Comparison of ENCODE assay signal across 1 cellular context in genomic region chr6:12103158-12103557, GRCh38.
A peak's percentile ranks its signal among the peaks of the same experiment; 100 is the strongest.
TF ChIP-seq lines count a peak whose summit lies in the region.

No MANE protein-coding gene starts in this region.

TF ChIP-seq in K562, 482 proteins besides CTCF, POLR2A, EP300 and RAD21 (continued from another document and continues in another):
- TF ChIP-seq ZNF717 (CRISPR knock-in tag; IDR thresholded peaks at IDR 0.05) = no peak
- TF ChIP-seq THAP7 (CRISPR knock-in tag; IDR thresholded peaks at IDR 0.05) = no peak
- peak; percentile 66 for TF ChIP-seq TEAD4 (IDR thresholded peaks at IDR 0.05; ENCODE audit: low read length)
- TF ChIP-seq TEAD4 (CRISPR knock-in tag; IDR thresholded peaks at IDR 0.05; ENCODE audit: borderline replicate concordance) = no peak
- no peak for TF ChIP-seq ZNF695 (CRISPR knock-in tag; IDR thresholded peaks at IDR 0.05)
- TF ChIP-seq SRSF9 (IDR thresholded peaks at IDR 0.05; ENCODE audit: borderline replicate concordance, low read depth, low read length) = no peak
- TF ChIP-seq CBX2 (IDR thresholded peaks at IDR 0.05; ENCODE audit: insufficient read depth, low read length, poor library complexity, severe bottlenecking) = no peak
- TF ChIP-seq ETV1 (tag; conservative IDR thresholded peaks at IDR 0.05; ENCODE audit: low read depth) = 0 out of 2 replicates have a peak, but pooled peaks have one; percentile 21
- no peak for TF ChIP-seq NFATC3 (IDR thresholded peaks at IDR 0.05)
- 0 out of 4 replicates have a peak, but pooled peaks of 1 of the 2 experiments have one; percentile 29 for TF ChIP-seq ZNF639 (CRISPR knock-in tag; conservative IDR thresholded peaks at IDR 0.05 in 1 of 2, IDR thresholded peaks at IDR 0.05 in 1 of 2)
- 0 out of 2 replicates have a peak, but pooled peaks have one; percentile 40 for TF ChIP-seq CHAMP1 (IDR thresholded peaks at IDR 0.05)
- no peak for TF ChIP-seq MGA (IDR thresholded peaks at IDR 0.05)
- TF ChIP-seq PYGO2 (tag; IDR thresholded peaks at IDR 0.05) = no peak
- peak; percentile 35; the same call in 1 of the 2 replicates for TF ChIP-seq GABPA (tag; conservative IDR thresholded peaks at IDR 0.05; ENCODE audit: low read depth)
- no peak for TF ChIP-seq STAT6 (CRISPR knock-in tag; IDR thresholded peaks at IDR 0.05)
- peak; percentile 67 for TF ChIP-seq CBFA2T3 (IDR thresholded peaks at IDR 0.05)
- no peak for TF ChIP-seq ZFPM2 (CRISPR knock-in tag; IDR thresholded peaks at IDR 0.05)
- TF ChIP-seq PTRF (tag; IDR thresholded peaks at IDR 0.05) = no peak
- 0 out of 2 replicates have a peak, but pooled peaks have one; percentile 25 for TF ChIP-seq ZNF592 (IDR thresholded peaks at IDR 0.05)
- TF ChIP-seq SOX6 (IDR thresholded peaks at IDR 0.05) = peak; percentile 69
- no peak for TF ChIP-seq STAT5B (CRISPR knock-in tag; IDR thresholded peaks at IDR 0.05)
- TF ChIP-seq NFIC (IDR thresholded peaks at IDR 0.05) = peak; percentile 93
- TF ChIP-seq DPF2 (IDR thresholded peaks at IDR 0.05) = peak; percentile 67
- TF ChIP-seq CEBPZ (IDR thresholded peaks at IDR 0.05; ENCODE audit: borderline replicate concordance, low read depth, low read length) = no peak
- TF ChIP-seq ASH1L (IDR thresholded peaks at IDR 0.05; ENCODE audit: borderline replicate concordance, low read depth, partially characterized antibody) = no peak
- TF ChIP-seq NFIX (CRISPR knock-in tag; IDR thresholded peaks at IDR 0.05; ENCODE audit: low read depth) = peak; percentile 44
- no peak for TF ChIP-seq PHF20 (IDR thresholded peaks at IDR 0.05; ENCODE audit: partially characterized antibody)
